In the genomic region with DNA sequence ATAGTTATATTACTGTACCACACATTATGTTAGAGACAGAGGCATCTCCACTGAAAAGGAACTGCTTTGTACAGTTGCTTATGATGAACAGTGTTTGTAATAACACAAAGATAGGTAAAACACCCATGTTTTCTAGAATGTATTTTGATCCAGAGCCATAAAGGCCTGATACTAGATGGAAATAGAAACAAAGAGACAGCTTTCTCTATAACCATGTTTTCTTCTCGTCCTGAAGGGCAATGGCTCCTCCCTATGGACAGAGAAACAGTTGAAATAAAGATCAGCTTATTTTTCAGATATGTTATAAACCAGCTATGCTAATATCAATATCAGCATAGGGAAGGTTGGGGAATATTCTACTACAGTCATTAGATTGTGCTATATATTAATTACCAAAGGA, we compare ENCODE assay signal across 10 cellular contexts.
A peak's percentile ranks its signal among the peaks of the same experiment; 100 is the strongest.
DNase-seq lines count a peak whose midpoint lies in the region; ATAC-seq and TF ChIP-seq lines count a peak whose summit lies in the region.
"Had no signal": no experiment of that assay in that cellular context is flagged by ENCODE, and none has a peak within 500 bp of the region (broad histone marks: within the 10 kb centered on the region; RNA-seq: fewer than 3 reads in every experiment).

No MANE protein-coding gene starts in this region.

- intact Hi-C loops in psoas muscle (cut with DNase I) = no loop called here

- no peak overlapping the region for H3K4me3 Mint-ChIP-seq in brain

- H3K9me3 ChIP-seq in psoas muscle = no peaks in the 10 kb centered on the region

- no peaks in the 10 kb centered on the region for H3K36me3 ChIP-seq in psoas muscle (ENCODE audit: insufficient read depth in 1 of 2, low read depth in 1 of 2)

- no peak overlapping the region for H3K27ac Mint-ChIP-seq in brain

- peak; percentile 6 for DNase-seq in NCI-H1694 treated with DMSO at 0.1 percent for 48 hours (lab: John Stamatoyannopoulos, UW)
- no peak for DNase-seq in NCI-H1694 (lab: John Stamatoyannopoulos, UW)
- DNase-seq in NCI-H345 (lab: John Stamatoyannopoulos, UW) = peak; percentile 43
- no peak for DNase-seq in retinal pigment epithelial cell (ENCODE audit: low read depth)
- no peak for DNase-seq in psoas muscle
- no peak for DNase-seq in cerebellum (ENCODE audit: low spot score)
- DNase-seq: T1000 had no signal

- H3K27ac ChIP-seq in psoas muscle = no peak overlapping the region
- H3K27ac ChIP-seq: HL-60 had no signal

- no peaks in the 10 kb centered on the region for H3K27me3 Mint-ChIP-seq in brain

- no peaks in the 10 kb centered on the region for H3K4me1 ChIP-seq in psoas muscle

- peaks cover 5% of the 10 kb centered on the region for H3K4me1 Mint-ChIP-seq in brain

- no peaks in the 10 kb centered on the region for H3K9me3 Mint-ChIP-seq in brain

- H3K4me3 ChIP-seq in retinal pigment epithelial cell (ENCODE audit: low read length) = no peak overlapping the region
- no peak overlapping the region for H3K4me3 ChIP-seq in psoas muscle

- TF ChIP-seq CTCF in brain (conservative IDR thresholded peaks at IDR 0.05) = peak; percentile 59 to 60
- peak; percentile 47 for TF ChIP-seq CTCF in retinal pigment epithelial cell (conservative IDR thresholded peaks at IDR 0.05; ENCODE audit: low read depth, low read length)
- no peak for TF ChIP-seq CTCF in psoas muscle (IDR thresholded peaks at IDR 0.05)

- H3K27me3 ChIP-seq in psoas muscle (ENCODE audit: insufficient read depth in 3 of 3, low read length in 2 of 3) = no peaks in the 10 kb centered on the region

- 12 to 16% (median 12%) methylated on average over 1 of the region's 1 CpG for WGBS in psoas muscle, 3 donors

- ATAC-seq in psoas muscle (no peak), GM19351 (IDR thresholded peaks at IDR 0.05; ENCODE audit: unreplicated experiment) (no peak)

- H3K36me3 Mint-ChIP-seq in brain = no peaks in the 10 kb centered on the region

Comparison
In these comparisons a context has a peak if more than half of its experiments do, and no peak if none do; other contexts are left out.
1. DNase-seq: peak in NCI-H1694 treated with DMSO at 0.1 percent for 48 hours (single experiment) and NCI-H345 (single experiment); none in NCI-H1694 (single experiment), retinal pigment epithelial cell (single experiment), psoas muscle (0 of 2) and cerebellum (single experiment).